8 cellular contexts compared by ENCODE assay signal in genomic region chr11:121293276-121293569, GRCh38. TPM values are rescaled to one million over a fixed set of nuclear protein-coding genes. Genes with fewer than 3 reads are reported as not detected.
A peak's percentile ranks its signal among the peaks of the same experiment; 100 is the strongest.
DNase-seq lines count a peak whose midpoint lies in the region; ATAC-seq lines count a peak whose summit lies in the region.

No MANE protein-coding gene starts in this region.

- peak overlapping the region; percentile 73 for H3K27ac ChIP-seq in subcutaneous abdominal adipose tissue (ENCODE audit: low read depth, low read length)

- POLR2A ChIA-PET in activated naive CD8-positive, alpha-beta T cell treated with anti-CD3 and anti-CD28 coated beads, Interleukin-2, amount 10 ng/mL, durations not matched to agents 7 days and 5 days (lab: Charles Lee), result no interaction called here

- H3K4me1 Mint-ChIP-seq in T-helper 1 cell treated with Interleukin-12 subunit alpha and Interleukin-12 subunit beta and Interleukin-4 antibody, amounts not matched to agents 30 μg/mL and 1 μg/mL, for 36 hours (ENCODE audit: low read depth), result peaks cover 33% of the 10 kb centered on the region
- H3K4me1 Mint-ChIP-seq in activated naive CD8-positive, alpha-beta T cell treated with anti-CD3 and anti-CD28 coated beads, Interleukin-2, amount 10 ng/mL, durations not matched to agents 7 days and 5 days, result peaks cover 23% of the 10 kb centered on the region

- no peaks in the 10 kb centered on the region for H3K9me3 ChIP-seq in subcutaneous abdominal adipose tissue (ENCODE audit: control insufficient read depth in 5 of 5, low read length in 5 of 5)

- peaks cover 0 to 26% (median 16%) of the 10 kb centered on the region in 5 donors for H3K4me1 ChIP-seq in subcutaneous abdominal adipose tissue (ENCODE audit: control insufficient read depth in 5 of 5, insufficient read depth in 5 of 5, low read length in 5 of 5)

- H3K9ac ChIP-seq in subcutaneous abdominal adipose tissue (ENCODE audit: low read length in 5 of 5), result peak overlapping the region; percentile 9 to 89 (median 87)

- no peaks in the 10 kb centered on the region for H3K36me3 ChIP-seq in subcutaneous abdominal adipose tissue (ENCODE audit: control insufficient read depth in 5 of 5, insufficient read depth in 5 of 5, low read length in 5 of 5)

- DNase-seq in T-helper 1 cell (no peak), iris pigment epithelial cell (ENCODE audit: low read depth) (peak; percentile 42), mesenteric fat pad (ENCODE audit: low spot score) (no peak), HPDE6-E6E7 (ENCODE audit: extremely low spot score) (no peak), superior temporal gyrus (ENCODE audit: extremely low spot score) (no peak)
- no peak for DNase-seq in activated naive CD8-positive, alpha-beta T cell treated with anti-CD3 and anti-CD28 coated beads, Interleukin-2, amount 10 ng/mL, durations not matched to agents 7 days and 5 days

- H3K9me3 Mint-ChIP-seq in T-helper 1 cell treated with Interleukin-12 subunit alpha and Interleukin-12 subunit beta and Interleukin-4 antibody, amounts not matched to agents 30 μg/mL and 1 μg/mL, for 36 hours, result no peaks in the 10 kb centered on the region
- peaks cover 3% of the 10 kb centered on the region for H3K9me3 Mint-ChIP-seq in activated naive CD8-positive, alpha-beta T cell treated with anti-CD3 and anti-CD28 coated beads, Interleukin-2, amount 10 ng/mL, durations not matched to agents 7 days and 5 days

- H3K4me3 Mint-ChIP-seq in T-helper 1 cell treated with Interleukin-12 subunit alpha and Interleukin-12 subunit beta and Interleukin-4 antibody, amounts not matched to agents 30 μg/mL and 1 μg/mL, for 36 hours, result peak overlapping the region; percentile 88
- peak overlapping the region; percentile 89 for H3K4me3 Mint-ChIP-seq in activated naive CD8-positive, alpha-beta T cell treated with anti-CD3 and anti-CD28 coated beads, Interleukin-2, amount 10 ng/mL, durations not matched to agents 7 days and 5 days

- peak overlapping the region; percentile 83 to 93 (median 89) for H3K4me3 ChIP-seq in subcutaneous abdominal adipose tissue (ENCODE audit: low read depth in 1 of 5, low read length in 5 of 5)

- peak overlapping the region; percentile 90 for H3K27ac Mint-ChIP-seq in T-helper 1 cell treated with Interleukin-12 subunit alpha and Interleukin-12 subunit beta and Interleukin-4 antibody, amounts not matched to agents 30 μg/mL and 1 μg/mL, for 36 hours
- H3K27ac Mint-ChIP-seq in activated naive CD8-positive, alpha-beta T cell treated with anti-CD3 and anti-CD28 coated beads, Interleukin-2, amount 10 ng/mL, durations not matched to agents 7 days and 5 days, result peak overlapping the region; percentile 87

- peaks cover 7% of the 10 kb centered on the region for H3K36me3 Mint-ChIP-seq in T-helper 1 cell treated with Interleukin-12 subunit alpha and Interleukin-12 subunit beta and Interleukin-4 antibody, amounts not matched to agents 30 μg/mL and 1 μg/mL, for 36 hours (ENCODE audit: low read depth)
- H3K36me3 Mint-ChIP-seq in activated naive CD8-positive, alpha-beta T cell treated with anti-CD3 and anti-CD28 coated beads, Interleukin-2, amount 10 ng/mL, durations not matched to agents 7 days and 5 days, result peaks cover 11% of the 10 kb centered on the region

- ATAC-seq in activated naive CD8-positive, alpha-beta T cell treated with anti-CD3 and anti-CD28 coated beads, Interleukin-2, amount 10 ng/mL, durations not matched to agents 7 days and 5 days (ENCODE audit: low read depth), result no peak

- peaks cover 0 to 2% (median 0%) of the 10 kb centered on the region in 5 donors for H3K27me3 ChIP-seq in subcutaneous abdominal adipose tissue (ENCODE audit: control insufficient read depth in 5 of 5, insufficient read depth in 4 of 5, low read length in 5 of 5)

- H3K27me3 Mint-ChIP-seq in T-helper 1 cell treated with Interleukin-12 subunit alpha and Interleukin-12 subunit beta and Interleukin-4 antibody, amounts not matched to agents 30 μg/mL and 1 μg/mL, for 36 hours (ENCODE audit: low read depth), result no peaks in the 10 kb centered on the region
- H3K27me3 Mint-ChIP-seq in activated naive CD8-positive, alpha-beta T cell treated with anti-CD3 and anti-CD28 coated beads, Interleukin-2, amount 10 ng/mL, durations not matched to agents 7 days and 5 days, result no peaks in the 10 kb centered on the region

RNA-seq across cellular contexts. Expression of gene SC5D, which starts 0.7 kb away (rescaled TPM):
- total RNA-seq in activated naive CD8-positive, alpha-beta T cell treated with anti-CD3 and anti-CD28 coated beads, Interleukin-2, amount 10 ng/mL, durations not matched to agents 7 days and 5 days, result 10 to 100 TPM; 24.8 to 25.5 TPM
- total RNA-seq in mesenteric fat pad, result 20.7 TPM
